In genomic region chr11:92198276-92198675, GRCh38 we compare ENCODE assay signal across 26 cellular contexts. TPM values are rescaled to one million over a fixed set of nuclear protein-coding genes. Genes with fewer than 3 reads are reported as not detected.
"Had no signal": no experiment of that assay in that cellular context is flagged by ENCODE, and none has a peak within 500 bp of the region (broad histone marks: within the 10 kb centered on the region; RNA-seq: fewer than 3 reads in every experiment).

No MANE protein-coding gene starts in this region.

- ATAC-seq: natural killer cell; right lobe of liver; stimulated activated naive B cell treated with anti-CD40 and anti-IgM and Interleukin-4, amounts not matched to agents 10 μg/mL and 1 μg/mL and 100 μg/mL, for 72 hours; stimulated activated naive CD8-positive, alpha-beta T cell treated with anti-CD3 and anti-CD28 coated beads, Interleukin-15, Interleukin-2, amounts not matched to agents 100 U/mL and 50 U/mL, for 24 hours had no signal

- DNase-seq: immature natural killer cell; kidney; left ventricle myocardium inferior; mesendoderm; naive B cell; natural killer cell; nephron progenitor cell; occipital lobe; right lobe of liver; stimulated activated CD4-positive, alpha-beta T cell treated with anti-CD3 and anti-CD28 coated beads, Interleukin-15, amount 100 ng/mL, for 24 hours; stimulated activated CD4-positive, alpha-beta T cell treated with anti-CD3 and anti-CD28 coated beads, Interleukin-2, amount 100 ng/mL, for 24 hours; stimulated activated CD4-positive, alpha-beta T cell treated with anti-CD3 and anti-CD28 coated beads, Interleukin-4, amount 100 ng/mL, for 1 hour; stimulated activated naive B cell treated with anti-CD40 and anti-IgM and Interleukin-4, amounts not matched to agents 10 μg/mL and 1 μg/mL and 100 μg/mL, for 72 hours; stimulated activated naive CD8-positive, alpha-beta T cell treated with anti-CD3 and anti-CD28 coated beads, Interleukin-15, Interleukin-2, amounts not matched to agents 100 U/mL and 50 U/mL, for 24 hours; stomach; testis; thyroid gland; transverse colon; upper lobe of left lung had no signal

- H3K4me3 ChIP-seq: left ventricle myocardium inferior, lung, neural progenitor cell, right atrium auricular region, right lobe of liver, smooth muscle cell, stomach, testis, thyroid gland, transverse colon, upper lobe of left lung, vagina had no signal

- H3K36me3 ChIP-seq: left ventricle myocardium inferior, neural progenitor cell, neutrophil, right atrium auricular region, right lobe of liver, stomach, thyroid gland, transverse colon, upper lobe of left lung, vagina had no signal

- H3K27me3 ChIP-seq: neural progenitor cell, neutrophil, right atrium auricular region, right lobe of liver, stomach, testis, thyroid gland, transverse colon, upper lobe of left lung, vagina had no signal

- H3K27ac ChIP-seq: left ventricle myocardium inferior, neural progenitor cell, neutrophil, parathyroid adenoma, right atrium auricular region, right lobe of liver, stomach, testis, thyroid gland, transverse colon, upper lobe of left lung, vagina had no signal

- H3K9me3 ChIP-seq: left ventricle myocardium inferior, neutrophil, right atrium auricular region, right lobe of liver, stomach, testis, thyroid gland, transverse colon, upper lobe of left lung, vagina had no signal

RNA-seq across cellular contexts. Expression of gene FAT3, which starts 26.3 kb away (rescaled TPM):
- total RNA-seq: natural killer cell had no signal
